In genomic region chr20:34472246-34472925, GRCh38 we compare ENCODE assay signal across 7 cellular contexts. TPM values are rescaled to one million over a fixed set of nuclear protein-coding genes. Genes with fewer than 3 reads are reported as not detected.
DNase-seq lines count a peak whose midpoint lies in the region; ATAC-seq, FAIRE-seq and TF ChIP-seq lines count a peak whose summit lies in the region.

No MANE protein-coding gene starts in this region.

- H3K4me3 Mint-ChIP-seq in GM23338, result no peak overlapping the region

- H4K12ac ChIP-seq in trophoblast cell (ENCODE audit: low read depth, low read length), result no peak overlapping the region

- H3K27ac ChIP-seq in GM23338 (ENCODE audit: low read depth), result 0 out of 2 replicates have a peak overlapping the region, but pooled peaks have one; percentile 20
- no peak overlapping the region for H3K27ac ChIP-seq in fibroblast of lung (ENCODE audit: insufficient read depth, low read length)
- H3K27ac ChIP-seq in trophoblast cell (ENCODE audit: low read depth, low read length), result no peak overlapping the region

- no peaks in the 10 kb centered on the region for H3K79me1 ChIP-seq in trophoblast cell (ENCODE audit: low read length)

- H2BK120ac ChIP-seq in trophoblast cell (ENCODE audit: insufficient read depth, low read length, poor library complexity), result no peak overlapping the region

- ATAC-seq in GM23338 (no peak), HG03342 (IDR thresholded peaks at IDR 0.05; ENCODE audit: unreplicated experiment) (no peak)

- no peak overlapping the region for H3K27ac Mint-ChIP-seq in GM23338

- H3K9ac ChIP-seq in fibroblast of lung (ENCODE audit: insufficient read depth, low read length), result no peak overlapping the region
- H3K9ac ChIP-seq in trophoblast cell (ENCODE audit: low read length), result no peak overlapping the region

- H3K36me3 ChIP-seq in GM23338 (ENCODE audit: insufficient read depth) (peaks cover 6% of the 10 kb centered on the region; the same call in 1 of the 2 replicates), fibroblast of lung (ENCODE audit: control insufficient read depth, insufficient read depth, low read length) (no peaks in the 10 kb centered on the region), trophoblast cell (ENCODE audit: control insufficient read depth in 1 of 2, insufficient read depth in 2 of 2, low read length in 2 of 2) (peaks cover 20 to 24% of the 10 kb centered on the region in 2 experiments)

- peaks cover 5% of the 10 kb centered on the region; the same call in 1 of the 3 replicates for H3K9me3 Mint-ChIP-seq in GM23338

- no peak overlapping the region for H2AK5ac ChIP-seq in trophoblast cell (ENCODE audit: low read length)

- H3K79me2 ChIP-seq in GM23338 (replicated peaks; ENCODE audit: insufficient read depth) (no peaks in the 10 kb centered on the region), fibroblast of lung (ENCODE audit: control insufficient read depth, insufficient read depth, low read length) (no peaks in the 10 kb centered on the region), trophoblast cell (ENCODE audit: control insufficient read depth, insufficient read depth, low read length, poor library complexity) (no peaks in the 10 kb centered on the region)

- H3K36me3 Mint-ChIP-seq in GM23338 (ENCODE audit: low read depth), result peaks cover 48% of the 10 kb centered on the region

- no peak overlapping the region for H3K4ac ChIP-seq in trophoblast cell (ENCODE audit: low read depth, low read length)

- peak; percentile 18 for FAIRE-seq in RCC 7860 (lab: Jason Lieb, UNC)

- H2AFZ ChIP-seq in GM23338 (no peak overlapping the region), fibroblast of lung (ENCODE audit: low read length) (no peak overlapping the region), trophoblast cell (ENCODE audit: insufficient read depth, low read length, poor library complexity) (no peak overlapping the region)

- no CpG with 5 or more reads among the region's 6 CpGs for WGBS in trophoblast cell (ENCODE audit: extremely low coverage, insufficient coverage, insufficient read length)

- H3K4me3 ChIP-seq in GM23338 (no peak overlapping the region), fibroblast of lung (replicated peaks in 1 of 4; ENCODE audit: control extremely low read depth in 1 of 4, insufficient read depth in 1 of 4, low read depth in 3 of 4, low read length in 4 of 4) (no peak overlapping the region), skeletal muscle cell (ENCODE audit: low read depth, low read length) (no peak overlapping the region), trophoblast cell (ENCODE audit: low read depth, low read length) (no peak overlapping the region)

- no peaks in the 10 kb centered on the region for H3K9me3 ChIP-seq in fibroblast of lung (ENCODE audit: control insufficient read depth, insufficient read depth, low read depth, low read length)
- no peaks in the 10 kb centered on the region for H3K9me3 ChIP-seq in trophoblast cell (ENCODE audit: insufficient read depth, low read depth, low read length)

- DNase-seq in GM23338 (ENCODE audit: low spot score) (no peak), RCC 7860 (ENCODE audit: low spot score) (no peak), fibroblast of lung (ENCODE audit: low read depth in 2 of 2) (peak; percentile 66 to 72), skeletal muscle cell (ENCODE audit: low read depth) (peak; percentile 22), trophoblast cell (no peak), 8988T (no peak)

- H3F3A ChIP-seq in GM23338 (replicated peaks; ENCODE audit: low read depth), result 0 out of 2 replicates have a peak, but pooled peaks cover 5% of the 10 kb centered on the region

- no peak overlapping the region for H3K14ac ChIP-seq in trophoblast cell (ENCODE audit: low read length)

- no peak overlapping the region for H4K91ac ChIP-seq in trophoblast cell (ENCODE audit: low read depth, low read length)

- TF ChIP-seq CTCF in GM23338 (conservative IDR thresholded peaks at IDR 0.05; ENCODE audit: low read depth in 2 of 2) (no peak), fibroblast of lung (conservative IDR thresholded peaks at IDR 0.05 in 1 of 2, IDR thresholded peaks at IDR 0.05 in 1 of 2; ENCODE audit: low read depth in 1 of 2, low read length in 2 of 2) (no peak)

- H3K4me1 Mint-ChIP-seq in GM23338, result no peaks in the 10 kb centered on the region

- H3K4me1 ChIP-seq in GM23338 (ENCODE audit: insufficient read depth) (no peaks in the 10 kb centered on the region), fibroblast of lung (ENCODE audit: control insufficient read depth, extremely low read depth, insufficient read depth, low read length) (peaks cover 13% of the 10 kb centered on the region), trophoblast cell (ENCODE audit: control insufficient read depth in 1 of 2, insufficient read depth in 2 of 2, low read length in 2 of 2) (no peaks in the 10 kb centered on the region)

- no peak overlapping the region for H2BK5ac ChIP-seq in trophoblast cell (ENCODE audit: low read depth, low read length, poor library complexity)

- no peak overlapping the region for H3K18ac ChIP-seq in trophoblast cell (ENCODE audit: low read length)

- H2BK12ac ChIP-seq in trophoblast cell (ENCODE audit: low read length), result no peak overlapping the region

- no peak overlapping the region for H3K4me2 ChIP-seq in GM23338
- no peak overlapping the region for H3K4me2 ChIP-seq in fibroblast of lung (ENCODE audit: extremely low read depth, insufficient read depth, low read length)
- no peak overlapping the region for H3K4me2 ChIP-seq in trophoblast cell (ENCODE audit: low read length)

- peaks cover 10% of the 10 kb centered on the region; the same call in 1 of the 2 replicates for H4K20me1 ChIP-seq in GM23338 (replicated peaks; ENCODE audit: insufficient read depth)
- H4K20me1 ChIP-seq in fibroblast of lung (ENCODE audit: control insufficient read depth, extremely low read depth, insufficient read depth, low read length), result no peaks in the 10 kb centered on the region

- no peaks in the 10 kb centered on the region for H3K27me3 Mint-ChIP-seq in GM23338 (ENCODE audit: insufficient read depth, low read depth, poor library complexity)

- no peaks in the 10 kb centered on the region for H3K9me2 ChIP-seq in GM23338 (ENCODE audit: insufficient read depth)

- no peak overlapping the region for H4K8ac ChIP-seq in trophoblast cell (ENCODE audit: low read depth, low read length)

- H3K27me3 ChIP-seq in GM23338 (ENCODE audit: insufficient read depth) (no peaks in the 10 kb centered on the region), fibroblast of lung (ENCODE audit: control insufficient read depth, insufficient read depth, low read length) (no peaks in the 10 kb centered on the region), trophoblast cell (ENCODE audit: insufficient read depth, low read length) (no peaks in the 10 kb centered on the region)

- no peak overlapping the region for H3K23ac ChIP-seq in trophoblast cell (ENCODE audit: low read length)

TF ChIP-seq in GM23338, 12 proteins besides CTCF, POLR2A, EP300 and RAD21:
- TF ChIP-seq, protein P1, sequence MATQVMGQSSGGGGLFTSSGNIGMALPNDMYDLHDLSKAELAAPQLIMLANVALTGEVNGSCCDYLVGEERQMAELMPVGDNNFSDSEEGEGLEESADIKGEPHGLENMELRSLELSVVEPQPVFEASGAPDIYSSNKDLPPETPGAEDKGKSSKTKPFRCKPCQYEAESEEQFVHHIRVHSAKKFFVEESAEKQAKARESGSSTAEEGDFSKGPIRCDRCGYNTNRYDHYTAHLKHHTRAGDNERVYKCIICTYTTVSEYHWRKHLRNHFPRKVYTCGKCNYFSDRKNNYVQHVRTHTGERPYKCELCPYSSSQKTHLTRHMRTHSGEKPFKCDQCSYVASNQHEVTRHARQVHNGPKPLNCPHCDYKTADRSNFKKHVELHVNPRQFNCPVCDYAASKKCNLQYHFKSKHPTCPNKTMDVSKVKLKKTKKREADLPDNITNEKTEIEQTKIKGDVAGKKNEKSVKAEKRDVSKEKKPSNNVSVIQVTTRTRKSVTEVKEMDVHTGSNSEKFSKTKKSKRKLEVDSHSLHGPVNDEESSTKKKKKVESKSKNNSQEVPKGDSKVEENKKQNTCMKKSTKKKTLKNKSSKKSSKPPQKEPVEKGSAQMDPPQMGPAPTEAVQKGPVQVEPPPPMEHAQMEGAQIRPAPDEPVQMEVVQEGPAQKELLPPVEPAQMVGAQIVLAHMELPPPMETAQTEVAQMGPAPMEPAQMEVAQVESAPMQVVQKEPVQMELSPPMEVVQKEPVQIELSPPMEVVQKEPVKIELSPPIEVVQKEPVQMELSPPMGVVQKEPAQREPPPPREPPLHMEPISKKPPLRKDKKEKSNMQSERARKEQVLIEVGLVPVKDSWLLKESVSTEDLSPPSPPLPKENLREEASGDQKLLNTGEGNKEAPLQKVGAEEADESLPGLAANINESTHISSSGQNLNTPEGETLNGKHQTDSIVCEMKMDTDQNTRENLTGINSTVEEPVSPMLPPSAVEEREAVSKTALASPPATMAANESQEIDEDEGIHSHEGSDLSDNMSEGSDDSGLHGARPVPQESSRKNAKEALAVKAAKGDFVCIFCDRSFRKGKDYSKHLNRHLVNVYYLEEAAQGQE (IDR thresholded peaks at IDR 0.05; ENCODE audit: unreplicated experiment), result no peak
- TF ChIP-seq POLR2AphosphoS5 (IDR thresholded peaks at IDR 0.05; ENCODE audit: low read depth), result no peak

RNA-seq across cellular contexts. Expression of gene DYNLRB1, which starts 43.8 kb away (rescaled TPM):
- 102 and 107 TPM in 2 replicates for total RNA-seq in GM23338 (2014; rRNA removed; shearing (Covaris generic))
- polyA plus RNA-seq in GM23338 (2016; fragmentation: Nextera tagmentation; extraction: Ambion mirVana), result 376 and 393 TPM in 2 replicates
- 39.8 and 107 TPM in 2 replicates for total RNA-seq in fibroblast of lung
- 352 and 524 TPM in 2 replicates for polyA plus RNA-seq in fibroblast of lung
- 440 and 469 TPM in 2 replicates for polyA plus RNA-seq in fibroblast of lung (2012)
- 222 and 333 TPM in 2 replicates for polyA minus RNA-seq in fibroblast of lung (ENCODE audit: low replicate concordance)
- polyA plus RNA-seq in trophoblast cell (2013), result 243 and 244 TPM in 2 replicates

Comparison
In these comparisons a context has a peak if more than half of its experiments do, and no peak if none do; other contexts are left out.
1. DNase-seq: peak in fibroblast of lung (2 of 2) and skeletal muscle cell (single experiment); none in GM23338 (single experiment), RCC 7860 (single experiment), trophoblast cell (0 of 2) and 8988T (single experiment).